Comparison of ENCODE assay signal across 8 cellular contexts in the genomic region with DNA sequence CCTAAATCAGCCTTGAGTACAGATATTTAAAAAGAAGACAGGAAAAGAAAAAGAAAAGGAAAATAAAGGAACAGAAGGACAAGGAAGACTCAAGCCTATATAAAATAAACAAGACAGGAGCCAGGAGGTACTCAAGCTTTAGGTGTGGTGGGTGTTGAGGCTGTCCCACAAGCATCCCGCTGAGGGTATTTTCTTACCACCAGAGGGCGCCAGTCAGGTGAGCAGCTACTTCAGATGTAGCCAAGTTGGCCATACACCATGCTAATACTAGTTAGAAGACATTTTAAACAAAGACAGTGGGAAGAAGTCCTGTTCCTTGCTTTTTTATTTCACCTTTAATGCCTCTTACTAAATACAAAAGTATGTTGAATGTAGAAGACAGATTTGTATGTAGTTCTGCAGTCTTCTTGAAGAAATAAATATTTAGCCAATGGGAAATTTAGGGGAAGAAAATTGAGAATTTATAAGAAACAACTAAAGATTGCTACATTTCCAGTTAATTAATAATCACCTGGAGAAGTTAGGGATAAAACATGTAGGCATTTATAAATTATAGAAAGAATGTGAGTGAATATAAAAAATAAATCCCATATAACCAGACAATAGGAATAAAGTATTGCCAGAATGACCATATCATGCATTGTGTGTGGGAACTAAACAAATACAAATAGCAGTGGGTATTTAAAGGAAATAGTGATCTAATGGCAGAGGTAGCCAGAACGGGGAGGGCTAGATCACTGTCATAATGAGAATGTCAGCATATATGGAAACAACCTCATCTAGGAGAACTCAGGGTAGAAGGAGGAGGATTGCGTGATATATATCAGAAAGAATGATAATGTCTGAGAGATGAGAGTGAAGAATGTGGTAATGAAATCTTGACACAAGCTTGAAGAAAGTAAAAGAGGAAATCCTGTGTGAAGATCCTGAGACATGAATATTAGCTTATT.
DNase-seq lines count a peak whose midpoint lies in the region; ATAC-seq and TF ChIP-seq lines count a peak whose summit lies in the region.

No MANE protein-coding gene starts in this region.

- H3K36me3 ChIP-seq in endodermal cell (ENCODE audit: control insufficient read depth, insufficient read depth, low read length) = no peaks in the 10 kb centered on the region

- no peak overlapping the region for H3K9ac ChIP-seq in endodermal cell (ENCODE audit: extremely low read depth, low read length, poor library complexity, severe bottlenecking)

- H3K4me3 ChIP-seq in endodermal cell (ENCODE audit: low read length) = no peak overlapping the region

- no peaks in the 10 kb centered on the region for H3K36me3 Mint-ChIP-seq in activated CD4-positive, alpha-beta memory T cell treated with anti-CD3 and anti-CD28 coated beads, Interleukin-2, amount 10 ng/mL, durations not matched to agents 7 days and 5 days (ENCODE audit: low read depth)
- H3K36me3 Mint-ChIP-seq in endodermal cell (ENCODE audit: low read depth) = no peaks in the 10 kb centered on the region
- peaks cover 0 to 11% (median 6%) of the 10 kb centered on the region in 3 donors for H3K36me3 Mint-ChIP-seq in naive thymus-derived CD8-positive, alpha-beta T cell

- POLR2A ChIA-PET in activated CD4-positive, alpha-beta memory T cell treated with anti-CD3 and anti-CD28 coated beads, Interleukin-2, amount 10 ng/mL, durations not matched to agents 7 days and 5 days (lab: Charles Lee) = interaction anchor here (1.7 kb wide), 1 partner anchor 80 kb away, joined by 5 read pairs; no protein-coding TSS in a partner anchor
- POLR2A ChIA-PET in naive thymus-derived CD8-positive, alpha-beta T cell (lab: Charles Lee) = no interaction called here

- no peak overlapping the region for H3K4me3 Mint-ChIP-seq in activated CD4-positive, alpha-beta memory T cell treated with anti-CD3 and anti-CD28 coated beads, Interleukin-2, amount 10 ng/mL, durations not matched to agents 7 days and 5 days
- H3K4me3 Mint-ChIP-seq in endodermal cell = no peak overlapping the region
- H3K4me3 Mint-ChIP-seq in naive thymus-derived CD8-positive, alpha-beta T cell = no peak overlapping the region

- CTCF ChIA-PET in activated CD4-positive, alpha-beta memory T cell treated with anti-CD3 and anti-CD28 coated beads, Interleukin-2, amount 10 ng/mL, durations not matched to agents 7 days and 5 days (lab: Charles Lee) = interaction anchor here (0.6 to 6.0 kb wide), 27 partner anchors 13 to 442 kb away, joined by 3 to 44 read pairs (median 4); a partner anchor contains a TSS

- peak; percentile 91 for ATAC-seq in GM18519 (IDR thresholded peaks at IDR 0.05; ENCODE audit: low FRiP score, unreplicated experiment)
- ATAC-seq in HG03039 (IDR thresholded peaks at IDR 0.05; ENCODE audit: unreplicated experiment) = peak; percentile 89
- peak; percentile 77 to 79 for ATAC-seq in naive thymus-derived CD8-positive, alpha-beta T cell
- ATAC-seq in stimulated activated naive CD8-positive, alpha-beta T cell treated with anti-CD3 and anti-CD28 coated beads, Interleukin-15, Interleukin-2, amounts not matched to agents 100 U/mL and 50 U/mL, for 24 hours = peak; percentile 57

- no peak overlapping the region for H3K27ac Mint-ChIP-seq in activated CD4-positive, alpha-beta memory T cell treated with anti-CD3 and anti-CD28 coated beads, Interleukin-2, amount 10 ng/mL, durations not matched to agents 7 days and 5 days
- no peak overlapping the region for H3K27ac Mint-ChIP-seq in endodermal cell
- H3K27ac Mint-ChIP-seq in naive thymus-derived CD8-positive, alpha-beta T cell = no peak overlapping the region

- peak; percentile 98 for TF ChIP-seq CTCF in endodermal cell (conservative IDR thresholded peaks at IDR 0.05)

- H3K27me3 Mint-ChIP-seq in activated CD4-positive, alpha-beta memory T cell treated with anti-CD3 and anti-CD28 coated beads, Interleukin-2, amount 10 ng/mL, durations not matched to agents 7 days and 5 days = no peaks in the 10 kb centered on the region
- H3K27me3 Mint-ChIP-seq in endodermal cell (ENCODE audit: insufficient read depth) = no peaks in the 10 kb centered on the region
- H3K27me3 Mint-ChIP-seq in naive thymus-derived CD8-positive, alpha-beta T cell = no peaks in the 10 kb centered on the region

- no peaks in the 10 kb centered on the region for H3K27me3 ChIP-seq in endodermal cell (ENCODE audit: control insufficient read depth, insufficient read depth, low read length, poor library complexity, severe bottlenecking)

- peak; percentile 56 for DNase-seq in Ammon's horn (ENCODE audit: low spot score)
- DNase-seq in NCI-H748 treated with DMSO at 0.1 percent for 48 hours (lab: John Stamatoyannopoulos, UW) = peak; percentile 10
- peak; percentile 78 for DNase-seq in activated CD4-positive, alpha-beta memory T cell treated with anti-CD3 and anti-CD28 coated beads, Interleukin-2, amount 10 ng/mL, durations not matched to agents 7 days and 5 days
- DNase-seq in endodermal cell = peak; percentile 93
- DNase-seq in naive thymus-derived CD8-positive, alpha-beta T cell = peak; percentile 43 to 84 (median 66)
- DNase-seq in stimulated activated naive CD8-positive, alpha-beta T cell treated with anti-CD3 and anti-CD28 coated beads, Interleukin-15, Interleukin-2, amounts not matched to agents 100 U/mL and 50 U/mL, for 24 hours = peak; percentile 79

- H3K4me1 Mint-ChIP-seq in activated CD4-positive, alpha-beta memory T cell treated with anti-CD3 and anti-CD28 coated beads, Interleukin-2, amount 10 ng/mL, durations not matched to agents 7 days and 5 days = peaks cover 24% of the 10 kb centered on the region
- H3K4me1 Mint-ChIP-seq in endodermal cell = peaks cover 6% of the 10 kb centered on the region
- no peaks in the 10 kb centered on the region for H3K4me1 Mint-ChIP-seq in naive thymus-derived CD8-positive, alpha-beta T cell

- H3K27ac ChIP-seq in endodermal cell (ENCODE audit: low read depth, low read length) = no peak overlapping the region

- no peaks in the 10 kb centered on the region for H3K9me3 Mint-ChIP-seq in activated CD4-positive, alpha-beta memory T cell treated with anti-CD3 and anti-CD28 coated beads, Interleukin-2, amount 10 ng/mL, durations not matched to agents 7 days and 5 days
- H3K9me3 Mint-ChIP-seq in endodermal cell = no peaks in the 10 kb centered on the region
- no peaks in the 10 kb centered on the region for H3K9me3 Mint-ChIP-seq in naive thymus-derived CD8-positive, alpha-beta T cell

- H3K9me3 ChIP-seq in endodermal cell (ENCODE audit: control insufficient read depth, low read length) = no peaks in the 10 kb centered on the region

- H3K4me1 ChIP-seq in endodermal cell (ENCODE audit: control insufficient read depth, insufficient read depth, low read length) = no peaks in the 10 kb centered on the region

- WGBS in endodermal cell (ENCODE audit: insufficient coverage in 1 of 2, insufficient read length in 1 of 2), 2 experiments = 46 to 83% methylated on average over 2 to 4 of the region's 4 CpGs

Comparison
In these comparisons a context has a peak if more than half of its experiments do, and no peak if none do; other contexts are left out.
1. DNase-seq: peak in every context shown above with its lines; median percentile 93 in endodermal cell; 79 in stimulated activated naive CD8-positive, alpha-beta T cell treated with anti-CD3 and anti-CD28 coated beads, Interleukin-15, Interleukin-2, amounts not matched to agents 100 U/mL and 50 U/mL, for 24 hours; 78 in activated CD4-positive, alpha-beta memory T cell treated with anti-CD3 and anti-CD28 coated beads, Interleukin-2, amount 10 ng/mL, durations not matched to agents 7 days and 5 days; 66 in naive thymus-derived CD8-positive, alpha-beta T cell; 56 in Ammon's horn; 10 in NCI-H748 treated with DMSO at 0.1 percent for 48 hours.